Comparison of ENCODE assay signal across 22 cellular contexts in the genomic region with DNA sequence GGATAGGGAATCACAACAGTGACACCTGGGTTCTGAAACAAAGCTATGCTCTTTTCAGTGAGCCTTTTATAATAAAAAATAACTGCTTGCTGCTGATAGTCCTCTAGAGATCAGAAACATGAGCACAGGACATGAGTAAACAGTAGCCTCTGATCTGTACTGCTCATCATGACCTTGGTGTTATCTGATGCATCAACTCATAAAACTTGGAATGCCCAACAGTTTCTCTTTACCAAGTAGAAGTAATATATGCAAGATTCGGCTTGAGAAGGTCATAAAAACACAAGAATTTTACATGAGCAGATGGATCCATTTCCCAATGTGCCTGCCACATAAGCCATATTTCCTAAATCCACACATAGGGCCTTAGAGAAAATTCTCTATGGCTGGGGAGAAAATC.
A peak's percentile ranks its signal among the peaks of the same experiment; 100 is the strongest.
DNase-seq lines count a peak whose midpoint lies in the region; ATAC-seq and TF ChIP-seq lines count a peak whose summit lies in the region.
"Had no signal": no experiment of that assay in that cellular context is flagged by ENCODE, and none has a peak within 500 bp of the region (broad histone marks: within the 10 kb centered on the region; RNA-seq: fewer than 3 reads in every experiment).

No MANE protein-coding gene starts in this region.

- no peaks in the 10 kb centered on the region for H3K27me3 ChIP-seq in RWPE2 (ENCODE audit: insufficient read depth, poor library complexity, severe bottlenecking)
- H3K27me3 ChIP-seq in HAP-1 (ENCODE audit: low read depth) = no peaks in the 10 kb centered on the region
- H3K27me3 ChIP-seq: MG63 had no signal

- DNase-seq in HCEC 1CT (peak; percentile 27), LHCN-M2 (ENCODE audit: low read depth) (peak; percentile 63), RWPE2 (ENCODE audit: low spot score) (no peak), left kidney (ENCODE audit: low read depth, low spot score) (peak; percentile 72), NCI-H187 treated with DMSO at 0.1 percent for 48 hours (lab: John Stamatoyannopoulos, UW) (no peak), left cardiac atrium (no peak), HAP-1 (ENCODE audit: low spot score in 2 of 2) (no peak)
- DNase-seq: CD4-positive, alpha-beta T cell; DMS79 treated with DMSO at 0.1 percent for 48 hours; GDM1; GM23248; KBM-7; MG63; NCI-H1105; NCI-H1694; NCI-H446; NCI-H774; PC-9; Right ventricle myocardium superior; SK-N-SH; T-cell had no signal

- TF ChIP-seq CTCF in RWPE2 (IDR thresholded peaks at IDR 0.05; ENCODE audit: poor library complexity, severe bottlenecking) = no peak

- H3K27ac ChIP-seq in RWPE2 (ENCODE audit: poor library complexity, severe bottlenecking) = no peak overlapping the region
- H3K27ac ChIP-seq: GM23248, PC-9 had no signal

- H3K4me3 ChIP-seq in RWPE2 (ENCODE audit: severe bottlenecking) (no peak overlapping the region), HAP-1 (no peak overlapping the region)
- H3K4me3 ChIP-seq: GM12878, GM23248, MG63, PC-9 had no signal

- in situ Hi-C loops in HAP-1 (cut with MboI; ENCODE audit: low sequenced_read_pairs) = no loop called here

- intact Hi-C loops in left cardiac atrium (cut with DNase I) = no loop called here

- H3K9me3 ChIP-seq in RWPE2 (ENCODE audit: severe bottlenecking) (no peaks in the 10 kb centered on the region), HAP-1 (no peaks in the 10 kb centered on the region)
- H3K9me3 ChIP-seq: MG63, SK-N-SH had no signal

- no peaks in the 10 kb centered on the region for H3K36me3 ChIP-seq in RWPE2 (ENCODE audit: low read depth)
- H3K36me3 ChIP-seq in HAP-1 (replicated peaks) = no peaks in the 10 kb centered on the region
- H3K36me3 ChIP-seq: MG63 had no signal

- H3K4me1 ChIP-seq in RWPE2 (ENCODE audit: insufficient read depth, poor library complexity, severe bottlenecking) (peaks cover 21% of the 10 kb centered on the region), HAP-1 (peaks cover 6% of the 10 kb centered on the region; the same call in 1 of the 2 replicates)

- ATAC-seq in RWPE2 (ENCODE audit: low read depth) (peak; percentile 60), left cardiac atrium (no peak)
- ATAC-seq: GM12878, T-cell had no signal

Comparison
In these comparisons a context has a peak if more than half of its experiments do, and no peak if none do; other contexts are left out.
1. DNase-seq: peak in HCEC 1CT (single experiment), LHCN-M2 (single experiment) and left kidney (single experiment); none in RWPE2 (single experiment), NCI-H187 treated with DMSO at 0.1 percent for 48 hours (single experiment), left cardiac atrium (single experiment) and HAP-1 (0 of 2).